In the genomic region with DNA sequence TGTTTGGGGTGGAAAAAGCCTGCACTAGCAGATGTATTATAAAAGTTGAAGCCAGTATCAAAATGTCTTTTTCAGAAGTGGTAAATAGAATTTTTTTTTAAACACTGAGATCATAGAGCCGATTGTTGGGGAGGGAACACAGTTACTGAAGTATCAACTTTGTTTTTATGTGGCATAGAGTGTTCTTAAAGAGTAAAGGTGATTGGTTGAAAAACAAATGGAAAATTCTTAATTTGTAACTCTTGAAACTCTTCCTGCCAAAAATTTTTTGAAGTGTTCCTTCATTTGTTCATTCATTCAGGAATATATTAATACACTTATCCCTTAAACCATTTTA, we compare ENCODE assay signal across 11 cellular contexts.
DNase-seq lines count a peak whose midpoint lies in the region; FAIRE-seq and TF ChIP-seq lines count a peak whose summit lies in the region.
"Had no signal": no experiment of that assay in that cellular context is flagged by ENCODE, and none has a peak within 500 bp of the region (broad histone marks: within the 10 kb centered on the region; RNA-seq: fewer than 3 reads in every experiment).

No MANE protein-coding gene starts in this region.

- TF ChIP-seq CTCF in HFFc6 (IDR thresholded peaks at IDR 0.05), result no peak
- no peak for TF ChIP-seq CTCF in brain microvascular endothelial cell (IDR thresholded peaks at IDR 0.05; ENCODE audit: low read depth, low read length, missing control alignments)
- no peak for TF ChIP-seq CTCF in GM20000 (IDR thresholded peaks at IDR 0.05; ENCODE audit: extremely low read depth, missing control alignments)

- H3K27me3 ChIP-seq in brain microvascular endothelial cell (replicated peaks) (no peaks in the 10 kb centered on the region), muscle layer of duodenum (ENCODE audit: low read depth, low read length) (no peaks in the 10 kb centered on the region)
- H3K27me3 ChIP-seq: body of pancreas, stomach had no signal

- H3K36me3 ChIP-seq in brain microvascular endothelial cell (replicated peaks), result no peaks in the 10 kb centered on the region
- H3K36me3 ChIP-seq in muscle layer of duodenum (ENCODE audit: control insufficient read depth in 1 of 2, insufficient read depth in 2 of 2, low read length in 2 of 2), result peaks cover 0 to 4% of the 10 kb centered on the region in 2 donors

- H3K4me3 Mint-ChIP-seq in HFFc6, result peak overlapping the region; percentile 88

- FAIRE-seq in A204.1 (lab: Jason Lieb, UNC), result peak; percentile 3

- no peak overlapping the region for H3K4me3 ChIP-seq in brain microvascular endothelial cell (ENCODE audit: low read depth, low read length)
- peak overlapping the region; percentile 25 to 35 for H3K4me3 ChIP-seq in muscle layer of duodenum (ENCODE audit: low read depth in 1 of 2, low read length in 2 of 2)
- H3K4me3 ChIP-seq: body of pancreas had no signal

- DNase-seq in HFFc6 (no peak), brain microvascular endothelial cell (no peak), EL (no peak), GM20000 (ENCODE audit: low spot score) (no peak), erythroblast (lab: John Stamatoyannopoulos, UW) (no peak), anterior cingulate cortex (lab: John Stamatoyannopoulos, UW) (no peak)
- DNase-seq: body of pancreas, NCI-H2107, stomach had no signal

- H3K27me3 Mint-ChIP-seq in HFFc6 (ENCODE audit: insufficient read depth), result no peaks in the 10 kb centered on the region

- H3K27ac Mint-ChIP-seq in HFFc6, result peak overlapping the region; percentile 88

- H3K9me3 ChIP-seq in muscle layer of duodenum (ENCODE audit: control insufficient read depth in 1 of 2, low read length in 2 of 2), result no peaks in the 10 kb centered on the region
- H3K9me3 ChIP-seq: body of pancreas, stomach had no signal

- no peak for TF ChIP-seq POLR2A in erythroblast (IDR thresholded peaks at IDR 0.05; ENCODE audit: low read length)

- in situ Hi-C loops in brain microvascular endothelial cell (cut with HindIII; ENCODE audit: low pct_ligation_motif_present, low sequenced_read_pairs), result no loop called here

- peak overlapping the region; percentile 74 for H3K27ac ChIP-seq in brain microvascular endothelial cell
- no peak overlapping the region for H3K27ac ChIP-seq in muscle layer of duodenum (ENCODE audit: low read length)
- H3K27ac ChIP-seq: body of pancreas had no signal

- H3K9me3 Mint-ChIP-seq in HFFc6, result no peaks in the 10 kb centered on the region

- H3K4me1 ChIP-seq in muscle layer of duodenum (ENCODE audit: control insufficient read depth in 1 of 2, insufficient read depth in 2 of 2, low read length in 2 of 2), result peaks cover 0 to 7% of the 10 kb centered on the region in 2 donors
- H3K4me1 ChIP-seq: body of pancreas had no signal

- no peaks in the 10 kb centered on the region for H3K36me3 Mint-ChIP-seq in HFFc6 (ENCODE audit: low read depth)

- H3K4me1 Mint-ChIP-seq in HFFc6 (ENCODE audit: low read depth), result peaks cover 24% of the 10 kb centered on the region
